Comparison of ENCODE assay signal across 2 cellular contexts in genomic region chr15:71485094-71485693, GRCh38.
TF ChIP-seq lines count a peak whose summit lies in the region.

No MANE protein-coding gene starts in this region.

TF ChIP-seq in IMR-90, 13 proteins besides CTCF, POLR2A, EP300 and RAD21:
- TF ChIP-seq SMC3 (IDR thresholded peaks at IDR 0.05; ENCODE audit: low read depth, low read length) = no peak
- TF ChIP-seq USF2 (IDR thresholded peaks at IDR 0.05; ENCODE audit: low read depth, low read length) = no peak
- TF ChIP-seq BHLHE40 (IDR thresholded peaks at IDR 0.05; ENCODE audit: low read depth, low read length) = no peak
- TF ChIP-seq MAFK (IDR thresholded peaks at IDR 0.05; ENCODE audit: low read depth, low read length) = no peak

TF ChIP-seq in K562, 482 proteins besides CTCF, POLR2A, EP300 and RAD21:
- TF ChIP-seq ZNF324 (CRISPR knock-in tag; IDR thresholded peaks at IDR 0.05) (no peak), PHTF2 (CRISPR knock-in tag; IDR thresholded peaks at IDR 0.05) (no peak), TBL1XR1 (IDR thresholded peaks at IDR 0.05; ENCODE audit: low read length in 2 of 2) (no peak), TEAD1 (CRISPR knock-in tag; IDR thresholded peaks at IDR 0.05) (no peak), ARNT (IDR thresholded peaks at IDR 0.05) (no peak), ZNF668 (CRISPR knock-in tag; IDR thresholded peaks at IDR 0.05) (no peak), MYBL2 (IDR thresholded peaks at IDR 0.05; ENCODE audit: low read depth) (no peak), MYBL2 (CRISPR knock-in tag; IDR thresholded peaks at IDR 0.05; ENCODE audit: borderline replicate concordance) (no peak), CREB3 (tag; conservative IDR thresholded peaks at IDR 0.05; ENCODE audit: low read depth) (no peak), ESRRA (IDR thresholded peaks at IDR 0.05; ENCODE audit: borderline replicate concordance, low read depth) (no peak), ZBTB5 (IDR thresholded peaks at IDR 0.05) (no peak)
